ENCODE assay signal across 19 cellular contexts in genomic region chr6:11668455-11668854, GRCh38.
A peak's percentile ranks its signal among the peaks of the same experiment; 100 is the strongest.
DNase-seq lines count a peak whose midpoint lies in the region; ATAC-seq and TF ChIP-seq lines count a peak whose summit lies in the region.
"Had no signal": no experiment of that assay in that cellular context is flagged by ENCODE, and none has a peak within 500 bp of the region (broad histone marks: within the 10 kb centered on the region; RNA-seq: fewer than 3 reads in every experiment).

No MANE protein-coding gene starts in this region.

- no peak for TF ChIP-seq POLR2A in esophagus muscularis mucosa (IDR thresholded peaks at IDR 0.05; ENCODE audit: low read depth)

- no peaks in the 10 kb centered on the region for H3K36me3 Mint-ChIP-seq in activated CD4-positive, alpha-beta T cell treated with anti-CD3 and anti-CD28 coated beads, Interleukin-2, amount 10 ng/mL, durations not matched to agents 24 days and 14 days (ENCODE audit: low read depth)
- H3K36me3 Mint-ChIP-seq in activated CD4-positive, alpha-beta T cell treated with anti-CD3 and anti-CD28 coated beads for 36 hours (ENCODE audit: low read depth) = no peaks in the 10 kb centered on the region
- H3K36me3 Mint-ChIP-seq in stimulated activated memory B cell treated with anti-CD40 and anti-IgM and Interleukin-4, amounts not matched to agents 10 μg/mL and 1 μg/mL and 100 μg/mL, for 72 hours = peaks cover 4% of the 10 kb centered on the region
- H3K36me3 Mint-ChIP-seq: CD8-positive, alpha-beta T cell had no signal

- TF ChIP-seq CTCF in esophagus muscularis mucosa (IDR thresholded peaks at IDR 0.05) = no peak

- no peaks in the 10 kb centered on the region for H3K9me3 ChIP-seq in esophagus muscularis mucosa

- H3K27me3 Mint-ChIP-seq in activated CD4-positive, alpha-beta T cell treated with anti-CD3 and anti-CD28 coated beads, Interleukin-2, amount 10 ng/mL, durations not matched to agents 24 days and 14 days = peaks cover 6% of the 10 kb centered on the region
- H3K27me3 Mint-ChIP-seq in activated CD4-positive, alpha-beta T cell treated with anti-CD3 and anti-CD28 coated beads for 36 hours = peaks cover 5% of the 10 kb centered on the region
- H3K27me3 Mint-ChIP-seq in stimulated activated memory B cell treated with anti-CD40 and anti-IgM and Interleukin-4, amounts not matched to agents 10 μg/mL and 1 μg/mL and 100 μg/mL, for 72 hours = peaks cover 54% of the 10 kb centered on the region

- no peaks in the 10 kb centered on the region for H3K4me1 ChIP-seq in esophagus muscularis mucosa
- H3K4me1 ChIP-seq: A549, Caco-2 had no signal

- no peak overlapping the region for H3K27ac ChIP-seq in esophagus muscularis mucosa (replicated peaks in 1 of 4)
- H3K27ac ChIP-seq: 22Rv1; A549; BLaER1 treated with 17β-estradiol and CSF1 and Interleukin-3, amounts not matched to agents 10 nM and 100 nM; C4-2B had no signal

- 91% methylated on average over 4 of the region's 4 CpGs for WGBS in esophagus muscularis mucosa

- CTCF ChIA-PET in activated CD4-positive, alpha-beta T cell treated with anti-CD3 and anti-CD28 coated beads for 36 hours (lab: Charles Lee) = interaction anchor here (0.6 to 4.5 kb wide), 2 partner anchors 13 to 107 kb away, joined by 3 to 30 read pairs; no protein-coding TSS in a partner anchor

- no peak overlapping the region for H3K4me3 Mint-ChIP-seq in activated CD4-positive, alpha-beta T cell treated with anti-CD3 and anti-CD28 coated beads, Interleukin-2, amount 10 ng/mL, durations not matched to agents 24 days and 14 days
- no peak overlapping the region for H3K4me3 Mint-ChIP-seq in activated CD4-positive, alpha-beta T cell treated with anti-CD3 and anti-CD28 coated beads for 36 hours
- no peak overlapping the region for H3K4me3 Mint-ChIP-seq in stimulated activated memory B cell treated with anti-CD40 and anti-IgM and Interleukin-4, amounts not matched to agents 10 μg/mL and 1 μg/mL and 100 μg/mL, for 72 hours
- H3K4me3 Mint-ChIP-seq: B cell; CD4-positive, alpha-beta T cell; CD8-positive, alpha-beta T cell had no signal

- POLR2A ChIA-PET in activated CD4-positive, alpha-beta T cell treated with anti-CD3 and anti-CD28 coated beads for 36 hours (lab: Charles Lee) = no interaction called here

- peaks cover 0 to 6% (median 0%) of the 10 kb centered on the region in 4 donors for H3K27me3 ChIP-seq in esophagus muscularis mucosa
- H3K27me3 ChIP-seq: BLaER1 treated with 17β-estradiol and CSF1 and Interleukin-3, amounts not matched to agents 10 nM and 100 nM had no signal

- H3K4me1 Mint-ChIP-seq in activated CD4-positive, alpha-beta T cell treated with anti-CD3 and anti-CD28 coated beads, Interleukin-2, amount 10 ng/mL, durations not matched to agents 24 days and 14 days = peaks cover 12% of the 10 kb centered on the region
- peaks cover 13% of the 10 kb centered on the region for H3K4me1 Mint-ChIP-seq in activated CD4-positive, alpha-beta T cell treated with anti-CD3 and anti-CD28 coated beads for 36 hours
- peaks cover 12% of the 10 kb centered on the region for H3K4me1 Mint-ChIP-seq in stimulated activated memory B cell treated with anti-CD40 and anti-IgM and Interleukin-4, amounts not matched to agents 10 μg/mL and 1 μg/mL and 100 μg/mL, for 72 hours
- H3K4me1 Mint-ChIP-seq: B cell had no signal

- peaks cover 5% of the 10 kb centered on the region for H3K9me3 Mint-ChIP-seq in activated CD4-positive, alpha-beta T cell treated with anti-CD3 and anti-CD28 coated beads, Interleukin-2, amount 10 ng/mL, durations not matched to agents 24 days and 14 days
- H3K9me3 Mint-ChIP-seq in activated CD4-positive, alpha-beta T cell treated with anti-CD3 and anti-CD28 coated beads for 36 hours (ENCODE audit: low read depth) = no peaks in the 10 kb centered on the region
- peaks cover 5% of the 10 kb centered on the region for H3K9me3 Mint-ChIP-seq in stimulated activated memory B cell treated with anti-CD40 and anti-IgM and Interleukin-4, amounts not matched to agents 10 μg/mL and 1 μg/mL and 100 μg/mL, for 72 hours
- H3K9me3 Mint-ChIP-seq: CD4-positive, alpha-beta T cell; CD8-positive, alpha-beta T cell had no signal

- H3K36me3 ChIP-seq in esophagus muscularis mucosa = no peaks in the 10 kb centered on the region
- H3K36me3 ChIP-seq: BLaER1 treated with 17β-estradiol and CSF1 and Interleukin-3, amounts not matched to agents 10 nM and 100 nM had no signal

- TF ChIP-seq EP300 in esophagus muscularis mucosa (IDR thresholded peaks at IDR 0.05) = no peak

- intact Hi-C loops in activated CD4-positive, alpha-beta T cell treated with anti-CD3 and anti-CD28 coated beads, Interleukin-2, amount 10 ng/mL, durations not matched to agents 24 days and 14 days (cut with micrococcal nuclease) = loop anchor here (5.0 kb wide), 2 partner anchors 44 to 59 kb away; no protein-coding TSS in a partner anchor
- intact Hi-C loops in activated CD4-positive, alpha-beta T cell treated with anti-CD3 and anti-CD28 coated beads for 36 hours (cut with DNase I, micrococcal nuclease) = no loop called here
- intact Hi-C loops in esophagus muscularis mucosa (cut with DNase I) = no loop called here
- intact Hi-C loops in Right ventricle myocardium superior (cut with DNase I) = no loop called here

- peak; percentile 15 for DNase-seq in activated CD4-positive, alpha-beta T cell treated with anti-CD3 and anti-CD28 coated beads, Interleukin-2, amount 10 ng/mL, durations not matched to agents 24 days and 14 days
- no peak for DNase-seq in activated CD4-positive, alpha-beta T cell treated with anti-CD3 and anti-CD28 coated beads for 36 hours
- DNase-seq in esophagus muscularis mucosa (ENCODE audit: extremely low spot score) (peak; percentile 45), Right ventricle myocardium superior (no peak)
- no peak for DNase-seq in activated CD4-positive, CD25-positive, alpha-beta regulatory T cell (lab: John Stamatoyannopoulos, UW)
- DNase-seq in stimulated activated CD4-positive, alpha-beta T cell treated with anti-CD3 and anti-CD28 coated beads, Interleukin-2, amount 100 ng/mL, for 48 hours = no peak
- DNase-seq: AML-193; Caco-2; Calu3; CD4-positive, alpha-beta T cell; CD8-positive, alpha-beta T cell; DMS79 treated with DMSO at 0.1 percent for 48 hours; GF-D8 had no signal

- H3K27ac Mint-ChIP-seq in activated CD4-positive, alpha-beta T cell treated with anti-CD3 and anti-CD28 coated beads, Interleukin-2, amount 10 ng/mL, durations not matched to agents 24 days and 14 days = no peak overlapping the region
- no peak overlapping the region for H3K27ac Mint-ChIP-seq in activated CD4-positive, alpha-beta T cell treated with anti-CD3 and anti-CD28 coated beads for 36 hours
- no peak overlapping the region for H3K27ac Mint-ChIP-seq in stimulated activated memory B cell treated with anti-CD40 and anti-IgM and Interleukin-4, amounts not matched to agents 10 μg/mL and 1 μg/mL and 100 μg/mL, for 72 hours
- H3K27ac Mint-ChIP-seq: B cell; CD4-positive, alpha-beta T cell; CD8-positive, alpha-beta T cell had no signal

- no peak for ATAC-seq in activated CD4-positive, alpha-beta T cell treated with anti-CD3 and anti-CD28 coated beads for 36 hours
- peak; percentile 53 for ATAC-seq in stimulated activated memory B cell treated with anti-CD40 and anti-IgM and Interleukin-4, amounts not matched to agents 10 μg/mL and 1 μg/mL and 100 μg/mL, for 72 hours
- ATAC-seq in Right ventricle myocardium superior (ENCODE audit: poor library complexity) = no peak
- ATAC-seq: A549; CD8-positive, alpha-beta T cell had no signal

- H3K4me3 ChIP-seq in esophagus muscularis mucosa = no peak overlapping the region
- H3K4me3 ChIP-seq: A549; BLaER1 treated with 17β-estradiol and CSF1 and Interleukin-3, amounts not matched to agents 10 nM and 100 nM had no signal

Comparison
In these comparisons a context has a peak if more than half of its experiments do, and no peak if none do; other contexts are left out.
1. DNase-seq: peak in activated CD4-positive, alpha-beta T cell treated with anti-CD3 and anti-CD28 coated beads, Interleukin-2, amount 10 ng/mL, durations not matched to agents 24 days and 14 days (single experiment) and esophagus muscularis mucosa (single experiment); none in activated CD4-positive, alpha-beta T cell treated with anti-CD3 and anti-CD28 coated beads for 36 hours (single experiment), Right ventricle myocardium superior (single experiment), activated CD4-positive, CD25-positive, alpha-beta regulatory T cell (0 of 4) and stimulated activated CD4-positive, alpha-beta T cell treated with anti-CD3 and anti-CD28 coated beads, Interleukin-2, amount 100 ng/mL, for 48 hours (0 of 2).